ENCODE assay signal across 6 cellular contexts in the genomic region with DNA sequence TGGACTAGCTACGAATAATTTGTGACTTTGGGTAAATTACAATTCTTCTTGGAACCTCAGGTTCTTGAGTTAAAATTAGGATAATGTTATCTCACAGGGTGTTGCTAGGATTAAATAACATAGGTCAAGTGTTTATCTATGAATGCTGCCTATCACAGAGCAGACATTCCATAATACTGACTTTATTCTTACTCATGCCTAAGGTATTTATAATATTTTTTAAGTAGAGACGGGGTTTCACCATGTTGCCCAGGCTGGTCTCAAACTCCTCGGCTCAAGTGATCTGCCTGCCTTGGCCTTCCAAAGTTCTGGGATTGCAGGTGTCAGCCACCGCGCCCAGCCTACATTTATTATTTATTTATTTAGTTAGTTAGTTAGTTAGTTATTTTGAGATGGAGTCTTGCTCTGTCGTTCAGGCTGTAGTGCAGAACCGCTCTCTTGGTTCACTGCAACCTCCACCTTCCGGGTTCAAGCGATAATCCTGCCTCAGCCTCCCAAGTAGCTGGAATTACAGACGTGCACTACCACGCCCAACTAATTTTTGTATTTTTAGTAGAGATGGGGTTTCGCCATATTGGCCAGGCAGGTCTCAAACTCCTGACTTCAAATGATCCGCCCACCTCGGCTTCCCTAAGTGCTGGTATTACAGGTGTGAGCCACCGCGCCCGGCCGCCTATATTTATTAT. TPM values are rescaled to one million over a fixed set of nuclear protein-coding genes. Genes with fewer than 3 reads are reported as not detected.
DNase-seq lines count a peak whose midpoint lies in the region; ATAC-seq and TF ChIP-seq lines count a peak whose summit lies in the region.

No MANE protein-coding gene starts in this region.

- H3K36me3 ChIP-seq in left lung, result no peaks in the 10 kb centered on the region

- H3K4me3 ChIP-seq in left lung, result peak overlapping the region; percentile 81 to 91

- peaks cover 22 to 71% of the 10 kb centered on the region in 2 donors for H3K4me1 ChIP-seq in left lung

- intact Hi-C loops in left lung (cut with DNase I), result no loop called here

- H3K4me1 Mint-ChIP-seq in WTC11, result peaks cover 16% of the 10 kb centered on the region

- peak overlapping the region; percentile 100 for H3K27ac Mint-ChIP-seq in WTC11

- no peaks in the 10 kb centered on the region for H3K9me3 Mint-ChIP-seq in WTC11

- H3K9me3 ChIP-seq in left lung, result no peaks in the 10 kb centered on the region

- CTCF ChIA-PET in WTC11 (lab: Charles Lee), result interaction anchor here (0.7 kb wide), 1 partner anchor 20 kb away, joined by 3 read pairs; no protein-coding TSS in a partner anchor

- no peaks in the 10 kb centered on the region for H3K36me3 Mint-ChIP-seq in WTC11

- POLR2A ChIA-PET in WTC11 (lab: Charles Lee), result interaction anchor here (1.0 to 1.5 kb wide), 4 partner anchors 10 to 83 kb away, joined by 3 to 6 read pairs (median 4); a partner anchor contains a TSS

- ATAC-seq in WTC11 (no peak), left lung (peak; percentile 48), HG02642 (IDR thresholded peaks at IDR 0.05; ENCODE audit: poor library complexity, unreplicated experiment) (no peak)

- DNase-seq in COLO829 (ENCODE audit: low spot score), result peak; percentile 52
- DNase-seq in WTC11 (ENCODE audit: low spot score), result no peak
- no peak for DNase-seq in left lung
- DNase-seq in NCI-H748 (lab: John Stamatoyannopoulos, UW; ENCODE audit: unreplicated experiment), result no peak
- no peak for DNase-seq in central memory CD4-positive, alpha-beta T cell

- peak overlapping the region; percentile 96 for H3K4me3 Mint-ChIP-seq in WTC11

- H3K27me3 ChIP-seq in left lung, result no peaks in the 10 kb centered on the region

- H3K27me3 Mint-ChIP-seq in WTC11 (ENCODE audit: low read depth), result no peaks in the 10 kb centered on the region

- H3K27ac ChIP-seq in left lung, result peak overlapping the region; percentile 96 to 99

- no peak for TF ChIP-seq CTCF in WTC11 (IDR thresholded peaks at IDR 0.05)
- TF ChIP-seq CTCF in left lung (IDR thresholded peaks at IDR 0.05), result no peak

TF ChIP-seq in WTC11, 78 proteins besides CTCF, POLR2A, EP300 and RAD21 (continues in another document):
- no peak for TF ChIP-seq TEAD4 (CRISPR knock-in tag; IDR thresholded peaks at IDR 0.05)
- TF ChIP-seq GRHL2 (CRISPR knock-in tag; IDR thresholded peaks at IDR 0.05; ENCODE audit: insufficient replicate concordance, severe bottlenecking), result no peak
- TF ChIP-seq, protein P1, sequence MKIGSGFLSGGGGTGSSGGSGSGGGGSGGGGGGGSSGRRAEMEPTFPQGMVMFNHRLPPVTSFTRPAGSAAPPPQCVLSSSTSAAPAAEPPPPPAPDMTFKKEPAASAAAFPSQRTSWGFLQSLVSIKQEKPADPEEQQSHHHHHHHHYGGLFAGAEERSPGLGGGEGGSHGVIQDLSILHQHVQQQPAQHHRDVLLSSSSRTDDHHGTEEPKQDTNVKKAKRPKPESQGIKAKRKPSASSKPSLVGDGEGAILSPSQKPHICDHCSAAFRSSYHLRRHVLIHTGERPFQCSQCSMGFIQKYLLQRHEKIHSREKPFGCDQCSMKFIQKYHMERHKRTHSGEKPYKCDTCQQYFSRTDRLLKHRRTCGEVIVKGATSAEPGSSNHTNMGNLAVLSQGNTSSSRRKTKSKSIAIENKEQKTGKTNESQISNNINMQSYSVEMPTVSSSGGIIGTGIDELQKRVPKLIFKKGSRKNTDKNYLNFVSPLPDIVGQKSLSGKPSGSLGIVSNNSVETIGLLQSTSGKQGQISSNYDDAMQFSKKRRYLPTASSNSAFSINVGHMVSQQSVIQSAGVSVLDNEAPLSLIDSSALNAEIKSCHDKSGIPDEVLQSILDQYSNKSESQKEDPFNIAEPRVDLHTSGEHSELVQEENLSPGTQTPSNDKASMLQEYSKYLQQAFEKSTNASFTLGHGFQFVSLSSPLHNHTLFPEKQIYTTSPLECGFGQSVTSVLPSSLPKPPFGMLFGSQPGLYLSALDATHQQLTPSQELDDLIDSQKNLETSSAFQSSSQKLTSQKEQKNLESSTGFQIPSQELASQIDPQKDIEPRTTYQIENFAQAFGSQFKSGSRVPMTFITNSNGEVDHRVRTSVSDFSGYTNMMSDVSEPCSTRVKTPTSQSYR (CRISPR knock-in tag; IDR thresholded peaks at IDR 0.05), result no peak
- TF ChIP-seq, protein P2, sequence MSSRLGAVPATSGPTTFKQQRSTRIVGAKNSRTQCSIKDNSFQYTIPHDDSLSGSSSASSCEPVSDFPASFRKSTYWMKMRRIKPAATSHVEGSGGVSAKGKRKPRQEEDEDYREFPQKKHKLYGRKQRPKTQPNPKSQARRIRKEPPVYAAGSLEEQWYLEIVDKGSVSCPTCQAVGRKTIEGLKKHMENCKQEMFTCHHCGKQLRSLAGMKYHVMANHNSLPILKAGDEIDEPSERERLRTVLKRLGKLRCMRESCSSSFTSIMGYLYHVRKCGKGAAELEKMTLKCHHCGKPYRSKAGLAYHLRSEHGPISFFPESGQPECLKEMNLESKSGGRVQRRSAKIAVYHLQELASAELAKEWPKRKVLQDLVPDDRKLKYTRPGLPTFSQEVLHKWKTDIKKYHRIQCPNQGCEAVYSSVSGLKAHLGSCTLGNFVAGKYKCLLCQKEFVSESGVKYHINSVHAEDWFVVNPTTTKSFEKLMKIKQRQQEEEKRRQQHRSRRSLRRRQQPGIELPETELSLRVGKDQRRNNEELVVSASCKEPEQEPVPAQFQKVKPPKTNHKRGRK (CRISPR knock-in tag; IDR thresholded peaks at IDR 0.05; ENCODE audit: borderline replicate concordance), result no peak
- no peak for TF ChIP-seq JUN (CRISPR knock-in tag; IDR thresholded peaks at IDR 0.05)
- no peak for TF ChIP-seq TCF7 (CRISPR knock-in tag; IDR thresholded peaks at IDR 0.05; ENCODE audit: low read depth)
- TF ChIP-seq ESRRA (CRISPR knock-in tag; IDR thresholded peaks at IDR 0.05; ENCODE audit: borderline replicate concordance), result no peak
- TF ChIP-seq, protein P3, sequence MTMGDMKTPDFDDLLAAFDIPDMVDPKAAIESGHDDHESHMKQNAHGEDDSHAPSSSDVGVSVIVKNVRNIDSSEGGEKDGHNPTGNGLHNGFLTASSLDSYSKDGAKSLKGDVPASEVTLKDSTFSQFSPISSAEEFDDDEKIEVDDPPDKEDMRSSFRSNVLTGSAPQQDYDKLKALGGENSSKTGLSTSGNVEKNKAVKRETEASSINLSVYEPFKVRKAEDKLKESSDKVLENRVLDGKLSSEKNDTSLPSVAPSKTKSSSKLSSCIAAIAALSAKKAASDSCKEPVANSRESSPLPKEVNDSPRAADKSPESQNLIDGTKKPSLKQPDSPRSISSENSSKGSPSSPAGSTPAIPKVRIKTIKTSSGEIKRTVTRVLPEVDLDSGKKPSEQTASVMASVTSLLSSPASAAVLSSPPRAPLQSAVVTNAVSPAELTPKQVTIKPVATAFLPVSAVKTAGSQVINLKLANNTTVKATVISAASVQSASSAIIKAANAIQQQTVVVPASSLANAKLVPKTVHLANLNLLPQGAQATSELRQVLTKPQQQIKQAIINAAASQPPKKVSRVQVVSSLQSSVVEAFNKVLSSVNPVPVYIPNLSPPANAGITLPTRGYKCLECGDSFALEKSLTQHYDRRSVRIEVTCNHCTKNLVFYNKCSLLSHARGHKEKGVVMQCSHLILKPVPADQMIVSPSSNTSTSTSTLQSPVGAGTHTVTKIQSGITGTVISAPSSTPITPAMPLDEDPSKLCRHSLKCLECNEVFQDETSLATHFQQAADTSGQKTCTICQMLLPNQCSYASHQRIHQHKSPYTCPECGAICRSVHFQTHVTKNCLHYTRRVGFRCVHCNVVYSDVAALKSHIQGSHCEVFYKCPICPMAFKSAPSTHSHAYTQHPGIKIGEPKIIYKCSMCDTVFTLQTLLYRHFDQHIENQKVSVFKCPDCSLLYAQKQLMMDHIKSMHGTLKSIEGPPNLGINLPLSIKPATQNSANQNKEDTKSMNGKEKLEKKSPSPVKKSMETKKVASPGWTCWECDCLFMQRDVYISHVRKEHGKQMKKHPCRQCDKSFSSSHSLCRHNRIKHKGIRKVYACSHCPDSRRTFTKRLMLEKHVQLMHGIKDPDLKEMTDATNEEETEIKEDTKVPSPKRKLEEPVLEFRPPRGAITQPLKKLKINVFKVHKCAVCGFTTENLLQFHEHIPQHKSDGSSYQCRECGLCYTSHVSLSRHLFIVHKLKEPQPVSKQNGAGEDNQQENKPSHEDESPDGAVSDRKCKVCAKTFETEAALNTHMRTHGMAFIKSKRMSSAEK (CRISPR knock-in tag; IDR thresholded peaks at IDR 0.05; ENCODE audit: borderline replicate concordance), result no peak
- no peak for TF ChIP-seq ZBTB21 (CRISPR knock-in tag; IDR thresholded peaks at IDR 0.05; ENCODE audit: borderline replicate concordance)
- TF ChIP-seq, protein P4, sequence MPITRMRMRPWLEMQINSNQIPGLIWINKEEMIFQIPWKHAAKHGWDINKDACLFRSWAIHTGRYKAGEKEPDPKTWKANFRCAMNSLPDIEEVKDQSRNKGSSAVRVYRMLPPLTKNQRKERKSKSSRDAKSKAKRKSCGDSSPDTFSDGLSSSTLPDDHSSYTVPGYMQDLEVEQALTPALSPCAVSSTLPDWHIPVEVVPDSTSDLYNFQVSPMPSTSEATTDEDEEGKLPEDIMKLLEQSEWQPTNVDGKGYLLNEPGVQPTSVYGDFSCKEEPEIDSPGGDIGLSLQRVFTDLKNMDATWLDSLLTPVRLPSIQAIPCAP (CRISPR knock-in tag; IDR thresholded peaks at IDR 0.05), result no peak
- TF ChIP-seq NR1H2 (CRISPR knock-in tag; IDR thresholded peaks at IDR 0.05), result no peak
- TF ChIP-seq ZNF219 (CRISPR knock-in tag; IDR thresholded peaks at IDR 0.05; ENCODE audit: borderline replicate concordance), result no peak
- TF ChIP-seq FOXJ3 (CRISPR knock-in tag; IDR thresholded peaks at IDR 0.05; ENCODE audit: borderline replicate concordance), result no peak
- no peak for TF ChIP-seq RORB (CRISPR knock-in tag; IDR thresholded peaks at IDR 0.05)
- no peak for TF ChIP-seq TEAD1 (CRISPR knock-in tag; IDR thresholded peaks at IDR 0.05)
- TF ChIP-seq, protein P5, sequence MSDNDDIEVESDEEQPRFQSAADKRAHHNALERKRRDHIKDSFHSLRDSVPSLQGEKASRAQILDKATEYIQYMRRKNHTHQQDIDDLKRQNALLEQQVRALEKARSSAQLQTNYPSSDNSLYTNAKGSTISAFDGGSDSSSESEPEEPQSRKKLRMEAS (CRISPR knock-in tag; IDR thresholded peaks at IDR 0.05), result no peak
- TF ChIP-seq ZNF423 (CRISPR knock-in tag; IDR thresholded peaks at IDR 0.05), result no peak

RNA-seq across cellular contexts. Expression of a gene that starts 0.7 kb away (rescaled TPM):
- total RNA-seq in WTC11 (2021), result 54.5 to 59.4 TPM (median 58.2 TPM) in 3 replicates
- total RNA-seq in left lung, result 100 to 1,000 TPM in 1 of 2 donors, 10 to 100 TPM in 1; 93.1 to 106 TPM

RNA-seq across cellular contexts. Expression of a gene that starts 3.8 kb away (rescaled TPM):
- total RNA-seq in WTC11 (2021) (58.2 to 68.3 TPM (median 63.7 TPM) in 3 replicates), left lung (10 to 100 TPM; 89.9 to 96.3 TPM)

RNA-seq across cellular contexts. Expression of a gene that starts 56.9 kb away (rescaled TPM):
- total RNA-seq in WTC11 (2021) (11.5 to 14.3 TPM (median 13.3 TPM) in 3 replicates), left lung (10 to 100 TPM; 26.7 to 27.9 TPM)

RNA-seq across cellular contexts. Expression of a gene that starts 57.0 kb away (rescaled TPM):
- total RNA-seq in WTC11 (2021) (17.9 to 23.2 TPM (median 20.0 TPM) in 3 replicates), left lung (10 to 100 TPM; 18.4 to 20.5 TPM)
